ENCODE assay signal across 18 cellular contexts in genomic region chr3:15220661-15221060, GRCh38. TPM values are rescaled to one million over a fixed set of nuclear protein-coding genes. Genes with fewer than 3 reads are reported as not detected.
A peak's percentile ranks its signal among the peaks of the same experiment; 100 is the strongest.
DNase-seq lines count a peak whose midpoint lies in the region; ATAC-seq, FAIRE-seq and TF ChIP-seq lines count a peak whose summit lies in the region.
"Had no signal": no experiment of that assay in that cellular context is flagged by ENCODE, and none has a peak within 500 bp of the region (broad histone marks: within the 10 kb centered on the region; RNA-seq: fewer than 3 reads in every experiment).

No MANE protein-coding gene starts in this region.

- DNase-seq in WERI-Rb-1 (peak; percentile 42), midbrain (lab: John Stamatoyannopoulos, UW) (peak; percentile 15), dorsolateral prefrontal cortex (no peak), coronary artery (ENCODE audit: low spot score) (no peak), small intestine (no peak)
- DNase-seq: ACHN; AML-193; CD4-positive, alpha-beta memory T cell; DMS 273 treated with DMSO at 0.1 percent for 48 hours; GM23248 had no signal

- intact Hi-C loops in dorsolateral prefrontal cortex (cut with DNase I): no loop called here

- WGBS in small intestine, 3 donors: 96 to 98% (median 98%) methylated on average over 2 of the region's 2 CpGs

- H3K27ac ChIP-seq in HEK293 (ENCODE audit: extremely low read depth, low read depth, low read length) (no peak overlapping the region), WERI-Rb-1 (no peak overlapping the region), dorsolateral prefrontal cortex (peak overlapping the region in 2 of 59 donors; percentile 13 to 14), coronary artery (no peak overlapping the region), small intestine (ENCODE audit: low read depth in 1 of 2, low read length in 1 of 2) (no peak overlapping the region)
- H3K27ac ChIP-seq: BLaER1, GM23248, HL-60 had no signal

- POLR2A ChIA-PET in HEK293 (lab: Yijun Ruan, JAX): no interaction called here

- H3K4me3 ChIP-seq in HEK293 (ENCODE audit: low read depth, low read length) (no peak overlapping the region), WERI-Rb-1 (ENCODE audit: low read depth, low read length) (no peak overlapping the region), dorsolateral prefrontal cortex (no peak overlapping the region), coronary artery (no peak overlapping the region), small intestine (ENCODE audit: low read depth in 1 of 2, low read length in 2 of 2) (no peak overlapping the region)
- H3K4me3 ChIP-seq: BLaER1, GM23248, HAP-1 had no signal

- no peak for FAIRE-seq in small intestine (lab: Jason Lieb, UNC)
- FAIRE-seq: A204.1, G401.6, GM12891 had no signal

- H3K36me3 ChIP-seq in HEK293 (ENCODE audit: control insufficient read depth in 2 of 2, insufficient read depth in 1 of 2, low read length in 2 of 2): peaks cover 72 to 87% of the 10 kb centered on the region in 2 experiments
- H3K36me3 ChIP-seq in WERI-Rb-1: peaks cover 76% of the 10 kb centered on the region
- H3K36me3 ChIP-seq in small intestine (ENCODE audit: control insufficient read depth in 2 of 2, insufficient read depth in 2 of 2, low read length in 2 of 2): peaks cover 7 to 20% of the 10 kb centered on the region in 2 donors

- CTCF ChIA-PET in HEK293 (lab: Yijun Ruan, JAX): no interaction called here

- H3K27me3 ChIP-seq in WERI-Rb-1 (ENCODE audit: insufficient read depth, low read depth, severe bottlenecking) (no peaks in the 10 kb centered on the region), dorsolateral prefrontal cortex (no peaks in the 10 kb centered on the region), small intestine (ENCODE audit: control insufficient read depth in 2 of 2, insufficient read depth in 2 of 2, low read length in 2 of 2) (no peaks in the 10 kb centered on the region)
- H3K27me3 ChIP-seq: BLaER1 had no signal

- H3K9me3 ChIP-seq in HEK293 (ENCODE audit: control insufficient read depth, insufficient read depth, low read depth, low read length) (no peaks in the 10 kb centered on the region), WERI-Rb-1 (ENCODE audit: severe bottlenecking) (no peaks in the 10 kb centered on the region), small intestine (ENCODE audit: control insufficient read depth, low read depth) (no peaks in the 10 kb centered on the region)
- H3K9me3 ChIP-seq: BLaER1, HAP-1 had no signal

- H3K4me1 ChIP-seq in HEK293 (ENCODE audit: control insufficient read depth, insufficient read depth, low read length) (no peaks in the 10 kb centered on the region), small intestine (ENCODE audit: control insufficient read depth in 2 of 2, insufficient read depth in 1 of 2, low read depth in 1 of 2, low read length in 1 of 2) (no peaks in the 10 kb centered on the region)

- ATAC-seq in HG03354 (IDR thresholded peaks at IDR 0.05; ENCODE audit: poor library complexity, severe bottlenecking, unreplicated experiment): no peak

- TF ChIP-seq CTCF in HEK293 (tag by site-specific recombination; IDR thresholded peaks at IDR 0.05) (no peak), WERI-Rb-1 (IDR thresholded peaks at IDR 0.05; ENCODE audit: low read depth, low read length) (no peak), dorsolateral prefrontal cortex (IDR thresholded peaks at IDR 0.05 in 54 of 56, conservative IDR thresholded peaks at IDR 0.05 in 2 of 56; ENCODE audit: low read depth in 1 of 56, partially characterized antibody in 56 of 56) (no peak), coronary artery (IDR thresholded peaks at IDR 0.05) (no peak)

TF ChIP-seq in HEK293, 187 proteins besides CTCF, POLR2A, EP300 and RAD21:
- TF ChIP-seq SCRT2 (tag by site-specific recombination; IDR thresholded peaks at IDR 0.05): peak; percentile 36; the same call in 1 of the 2 replicates
- no peak for TF ChIP-seq ZNF121 (tag by site-specific recombination; IDR thresholded peaks at IDR 0.05)
- TF ChIP-seq SCRT1 (tag by site-specific recombination; IDR thresholded peaks at IDR 0.05; ENCODE audit: borderline replicate concordance): 0 out of 2 replicates have a peak, but pooled peaks have one; percentile 22
- no peak for TF ChIP-seq FEZF1 (tag by site-specific recombination; IDR thresholded peaks at IDR 0.05)
TF ChIP-seq in HEK293: peak in this region for 2.

RNA-seq across cellular contexts. Expression of gene CAPN7, which starts 14.6 kb away (rescaled TPM):
- total RNA-seq in dorsolateral prefrontal cortex: 10 to 100 TPM; 33.3 to 71.8 (median 46.0) TPM
- 10 to 100 TPM; 12.3 to 14.1 (median 12.7) TPM for polyA plus RNA-seq in small intestine

Comparison
In these comparisons a context has a peak if more than half of its experiments do, and no peak if none do; other contexts are left out.
1. DNase-seq: peak in WERI-Rb-1 (single experiment) and midbrain (single experiment); none in dorsolateral prefrontal cortex (0 of 10), coronary artery (single experiment) and small intestine (single experiment).